21 cellular contexts compared by ENCODE assay signal in genomic region chrX:138638996-138639395, GRCh38.
"Had no signal": no experiment of that assay in that cellular context is flagged by ENCODE, and none has a peak within 500 bp of the region (broad histone marks: within the 10 kb centered on the region; RNA-seq: fewer than 3 reads in every experiment).

No MANE protein-coding gene starts in this region.

- H3K4me1 ChIP-seq: neural progenitor cell, parathyroid adenoma, suprapubic skin, transverse colon, upper lobe of right lung, vagina had no signal

- H3K9me3 Mint-ChIP-seq: natural killer cell treated with Interleukin-12 subunit alpha and Interleukin-12 subunit beta and Interleukin-15 and Interleukin-18, amount 100 ng/mL, for 72 hours; neural progenitor cell; stimulated activated naive CD8-positive, alpha-beta T cell treated with anti-CD3 and anti-CD28 coated beads, Interleukin-15, amount 100 ng/mL, for 72 hours had no signal

- H3K27me3 ChIP-seq: neural progenitor cell, suprapubic skin, transverse colon, upper lobe of right lung, vagina had no signal

- H2AFZ ChIP-seq: neural progenitor cell, parathyroid adenoma had no signal

- ATAC-seq: left lobe of liver; mucosa of descending colon; natural killer cell treated with Interleukin-12 subunit alpha and Interleukin-12 subunit beta and Interleukin-15 and Interleukin-18, amount 100 ng/mL, for 72 hours; sciatic nerve; stimulated activated naive CD8-positive, alpha-beta T cell treated with anti-CD3 and anti-CD28 coated beads, Interleukin-15, amount 100 ng/mL, for 72 hours; upper lobe of right lung had no signal

- H3K27ac Mint-ChIP-seq: mesothelial cell of epicardium; naive B cell; natural killer cell treated with Interleukin-12 subunit alpha and Interleukin-12 subunit beta and Interleukin-15 and Interleukin-18, amount 100 ng/mL, for 72 hours; neural progenitor cell; progenitor cell of endocrine pancreas; stimulated activated naive CD8-positive, alpha-beta T cell treated with anti-CD3 and anti-CD28 coated beads, Interleukin-15, amount 100 ng/mL, for 72 hours had no signal

- H3K27ac ChIP-seq: neural progenitor cell, parathyroid adenoma, suprapubic skin, transverse colon, upper lobe of right lung, vagina had no signal

- DNase-seq: dorsolateral prefrontal cortex; effector CD4-positive, alpha-beta T cell; mesenchymal stem cell; mucosa of descending colon; naive B cell; stimulated activated CD4-positive, alpha-beta T cell treated with anti-CD3 and anti-CD28 coated beads, Interleukin-2, amount 100 ng/mL, for 48 hours; stimulated activated CD8-positive, alpha-beta memory T cell treated with anti-CD3 and anti-CD28 coated beads, Interleukin-4, amount 100 ng/mL, for 48 hours; stimulated activated naive CD4-positive, alpha-beta T cell; stimulated activated naive CD8-positive, alpha-beta T cell treated with anti-CD3 and anti-CD28 coated beads, Interleukin-15, amount 100 ng/mL, for 72 hours; transverse colon; upper lobe of right lung had no signal

- H3K36me3 ChIP-seq: neural progenitor cell, suprapubic skin, transverse colon, upper lobe of right lung, vagina had no signal

- H3K4me1 Mint-ChIP-seq: mesothelial cell of epicardium; naive B cell; neural progenitor cell; stimulated activated naive CD8-positive, alpha-beta T cell treated with anti-CD3 and anti-CD28 coated beads, Interleukin-15, amount 100 ng/mL, for 72 hours had no signal

- H3K36me3 Mint-ChIP-seq: mesothelial cell of epicardium; naive B cell; natural killer cell treated with Interleukin-12 subunit alpha and Interleukin-12 subunit beta and Interleukin-15 and Interleukin-18, amount 100 ng/mL, for 72 hours had no signal

- H3K4me3 Mint-ChIP-seq: mesothelial cell of epicardium; naive B cell; natural killer cell treated with Interleukin-12 subunit alpha and Interleukin-12 subunit beta and Interleukin-15 and Interleukin-18, amount 100 ng/mL, for 72 hours; neural progenitor cell; stimulated activated naive CD8-positive, alpha-beta T cell treated with anti-CD3 and anti-CD28 coated beads, Interleukin-15, amount 100 ng/mL, for 72 hours had no signal

- H3K9ac ChIP-seq: neural progenitor cell, parathyroid adenoma had no signal

- H3K79me2 ChIP-seq: parathyroid adenoma had no signal

- H3K9me3 ChIP-seq: mucosa of descending colon, suprapubic skin, transverse colon, upper lobe of right lung, vagina had no signal

- H3K4me3 ChIP-seq: dorsolateral prefrontal cortex, lung, mucosa of descending colon, neural progenitor cell, suprapubic skin, transverse colon, upper lobe of right lung, vagina had no signal

- H3K4me2 ChIP-seq: neural progenitor cell had no signal

- H3K27me3 Mint-ChIP-seq: naive B cell; progenitor cell of endocrine pancreas; stimulated activated naive CD8-positive, alpha-beta T cell treated with anti-CD3 and anti-CD28 coated beads, Interleukin-15, amount 100 ng/mL, for 72 hours had no signal
